ENCODE assay signal across 27 cellular contexts in genomic region chr1:31244326-31244725, GRCh38. TPM values are rescaled to one million over a fixed set of nuclear protein-coding genes. Genes with fewer than 3 reads are reported as not detected.
DNase-seq lines count a peak whose midpoint lies in the region; ATAC-seq and TF ChIP-seq lines count a peak whose summit lies in the region.
"Had no signal": no experiment of that assay in that cellular context is flagged by ENCODE, and none has a peak within 500 bp of the region (broad histone marks: within the 10 kb centered on the region; RNA-seq: fewer than 3 reads in every experiment).

No MANE protein-coding gene starts in this region.

- H2AFZ ChIP-seq in mammary epithelial cell (ENCODE audit: low read depth, low read length): no peak overlapping the region

- no peak for ATAC-seq in aorta (ENCODE audit: low FRiP score)
- no peak for ATAC-seq in activated CD8-positive, alpha-beta memory T cell treated with anti-CD3 and anti-CD28 coated beads, Interleukin-2, amount 10 ng/mL, durations not matched to agents 7 days and 5 days
- ATAC-seq: left lung, sciatic nerve, T-helper 17 cell had no signal

- BruUV-seq in MCF 10A (replicated peaks; lab: Mats Ljungman, UMichigan) (no TSS peak), mammary epithelial cell (replicated peaks; lab: Mats Ljungman, UMichigan) (no TSS peak)

- dilution Hi-C loops in mammary epithelial cell (cut with HindIII; ENCODE audit: low sequenced_read_pairs): no loop called here

- no peaks in the 10 kb centered on the region for H3K36me3 Mint-ChIP-seq in MCF 10A (ENCODE audit: insufficient read depth, unreplicated experiment)
- peaks cover 3% of the 10 kb centered on the region for H3K36me3 Mint-ChIP-seq in activated CD8-positive, alpha-beta memory T cell treated with anti-CD3 and anti-CD28 coated beads, Interleukin-2, amount 10 ng/mL, durations not matched to agents 7 days and 5 days

- H3K27ac ChIP-seq in breast epithelium (no peak overlapping the region), mammary epithelial cell (ENCODE audit: insufficient read depth, low read depth, low read length) (no peak overlapping the region), aorta (ENCODE audit: low read depth in 1 of 2, low read length in 2 of 2) (no peak overlapping the region), sigmoid colon (no peak overlapping the region)
- H3K27ac ChIP-seq: 22Rv1, epithelial cell of prostate, left lung, Peyer's patch, SK-N-MC, stomach, tibial nerve had no signal

- H3K9me3 ChIP-seq in breast epithelium (no peaks in the 10 kb centered on the region), mammary epithelial cell (replicated peaks; ENCODE audit: insufficient read depth, low read length) (no peaks in the 10 kb centered on the region), aorta (ENCODE audit: control insufficient read depth, low read length) (no peaks in the 10 kb centered on the region), sigmoid colon (no peaks in the 10 kb centered on the region)
- H3K9me3 ChIP-seq: left lung, Peyer's patch, stomach, tibial nerve had no signal

- no peaks in the 10 kb centered on the region for H4K20me1 ChIP-seq in mammary epithelial cell (ENCODE audit: insufficient read depth, low read length)

- intact Hi-C loops in MCF 10A (cut with micrococcal nuclease) (no loop called here), breast epithelium (cut with DNase I; ENCODE audit: low total_unique reads) (no loop called here), mammary epithelial cell (cut with micrococcal nuclease) (no loop called here), aorta (cut with DNase I) (no loop called here), sigmoid colon (cut with DNase I) (no loop called here)

- TF ChIP-seq CTCF in MCF 10A (IDR thresholded peaks at IDR 0.05; ENCODE audit: unreplicated experiment) (no peak), breast epithelium (IDR thresholded peaks at IDR 0.05) (no peak), mammary epithelial cell (conservative IDR thresholded peaks at IDR 0.05 in 1 of 2, IDR thresholded peaks at IDR 0.05 in 1 of 2; ENCODE audit: extremely low read depth in 1 of 2, insufficient read depth in 1 of 2, low read depth in 1 of 2, low read length in 2 of 2) (no peak), sigmoid colon (IDR thresholded peaks at IDR 0.05) (no peak)

- in situ Hi-C loops in mammary epithelial cell (cut with MboI; ENCODE audit: low sequenced_read_pairs in 2 of 2): no loop called here

- no peaks in the 10 kb centered on the region for H3K79me2 ChIP-seq in mammary epithelial cell (ENCODE audit: insufficient read depth, low read length)

- no peak overlapping the region for H3K9ac ChIP-seq in mammary epithelial cell (ENCODE audit: insufficient read depth, low read length)

- H3K4me1 ChIP-seq in breast epithelium (no peaks in the 10 kb centered on the region), mammary epithelial cell (ENCODE audit: insufficient read depth, low read length) (peaks cover 4% of the 10 kb centered on the region), aorta (ENCODE audit: control insufficient read depth in 1 of 2, insufficient read depth in 2 of 2, low read length in 2 of 2) (no peaks in the 10 kb centered on the region), sigmoid colon (peaks cover 0 to 8% (median 6%) of the 10 kb centered on the region in 4 donors)

- no peak overlapping the region for H3K4me2 ChIP-seq in mammary epithelial cell (ENCODE audit: insufficient read depth, low read depth, low read length)

- POLR2A ChIA-PET in MCF 10A (lab: Yijun Ruan, JAX): interaction anchor here (0.6 kb wide), 2 partner anchors 24 to 26 kb away, joined by 3 read pairs; no protein-coding TSS in a partner anchor

- no peak overlapping the region for H3K27ac Mint-ChIP-seq in MCF 10A (ENCODE audit: low read depth, unreplicated experiment)
- no peak overlapping the region for H3K27ac Mint-ChIP-seq in activated CD8-positive, alpha-beta memory T cell treated with anti-CD3 and anti-CD28 coated beads, Interleukin-2, amount 10 ng/mL, durations not matched to agents 7 days and 5 days
- H3K27ac Mint-ChIP-seq: activated naive CD4-positive, alpha-beta T cell treated with anti-CD3 and anti-CD28 coated beads for 36 hours; nephron; T-helper 17 cell had no signal

- H3K36me3 ChIP-seq in breast epithelium: no peaks in the 10 kb centered on the region
- no peaks in the 10 kb centered on the region for H3K36me3 ChIP-seq in mammary epithelial cell (ENCODE audit: insufficient read depth, low read length)
- no peaks in the 10 kb centered on the region for H3K36me3 ChIP-seq in aorta (ENCODE audit: control insufficient read depth in 1 of 2, insufficient read depth in 2 of 2, low read length in 1 of 2)
- no peaks in the 10 kb centered on the region for H3K36me3 ChIP-seq in sigmoid colon
- H3K36me3 ChIP-seq: left lung, Peyer's patch, stomach, tibial nerve had no signal

- CTCF ChIA-PET in MCF 10A (lab: Yijun Ruan, JAX): interaction anchor here (0.8 to 1.0 kb wide), 2 partner anchors 60 to 86 kb away, joined by 3 read pairs; no protein-coding TSS in a partner anchor
- CTCF ChIA-PET in mammary epithelial cell (lab: Charles Lee; ENCODE audit: low non-redundant PET): no interaction called here
- CTCF ChIA-PET in activated CD8-positive, alpha-beta memory T cell treated with anti-CD3 and anti-CD28 coated beads, Interleukin-2, amount 10 ng/mL, durations not matched to agents 7 days and 5 days (lab: Charles Lee): no interaction called here

- no peak overlapping the region for H3K4me3 ChIP-seq in breast epithelium
- H3K4me3 ChIP-seq in mammary epithelial cell (replicated peaks in 1 of 3; ENCODE audit: insufficient read depth in 1 of 3, low read depth in 2 of 3, low read length in 3 of 3): no peak overlapping the region
- no peak overlapping the region for H3K4me3 ChIP-seq in aorta (ENCODE audit: low read length in 2 of 2)
- H3K4me3 ChIP-seq in sigmoid colon: no peak overlapping the region
- H3K4me3 ChIP-seq: left lung, Peyer's patch, SK-N-MC, stomach, tibial nerve had no signal

- no peaks in the 10 kb centered on the region for H3K9me3 Mint-ChIP-seq in MCF 10A (ENCODE audit: unreplicated experiment)
- H3K9me3 Mint-ChIP-seq in activated CD8-positive, alpha-beta memory T cell treated with anti-CD3 and anti-CD28 coated beads, Interleukin-2, amount 10 ng/mL, durations not matched to agents 7 days and 5 days (ENCODE audit: low read depth): no peaks in the 10 kb centered on the region
- H3K9me3 Mint-ChIP-seq: activated naive CD4-positive, alpha-beta T cell treated with anti-CD3 and anti-CD28 coated beads for 36 hours; central memory CD8-positive, alpha-beta T cell; nephron had no signal

- no peak for TF ChIP-seq EP300 in sigmoid colon (IDR thresholded peaks at IDR 0.05)

- H3K4me3 Mint-ChIP-seq in MCF 10A (ENCODE audit: unreplicated experiment): no peak overlapping the region
- no peak overlapping the region for H3K4me3 Mint-ChIP-seq in activated CD8-positive, alpha-beta memory T cell treated with anti-CD3 and anti-CD28 coated beads, Interleukin-2, amount 10 ng/mL, durations not matched to agents 7 days and 5 days
- H3K4me3 Mint-ChIP-seq: activated naive CD4-positive, alpha-beta T cell treated with anti-CD3 and anti-CD28 coated beads for 36 hours; central memory CD8-positive, alpha-beta T cell; nephron; T-helper 17 cell had no signal

- H3K4me1 Mint-ChIP-seq in MCF 10A (ENCODE audit: insufficient read depth, unreplicated experiment): peaks cover 7% of the 10 kb centered on the region
- H3K4me1 Mint-ChIP-seq in activated CD8-positive, alpha-beta memory T cell treated with anti-CD3 and anti-CD28 coated beads, Interleukin-2, amount 10 ng/mL, durations not matched to agents 7 days and 5 days: peaks cover 17% of the 10 kb centered on the region
- H3K4me1 Mint-ChIP-seq: central memory CD8-positive, alpha-beta T cell had no signal

- H3K27me3 ChIP-seq in breast epithelium: peaks cover 3 to 12% of the 10 kb centered on the region in 2 donors
- H3K27me3 ChIP-seq in mammary epithelial cell (ENCODE audit: insufficient read depth, low read length): peaks cover 8% of the 10 kb centered on the region
- H3K27me3 ChIP-seq in aorta (ENCODE audit: control insufficient read depth in 1 of 2, insufficient read depth in 2 of 2, low read length in 1 of 2): no peaks in the 10 kb centered on the region
- H3K27me3 ChIP-seq in sigmoid colon: peaks cover 7 to 20% (median 16%) of the 10 kb centered on the region in 3 donors

- DNase-seq in MCF 10A (ENCODE audit: unreplicated experiment) (peak; percentile 24), breast epithelium (ENCODE audit: low spot score in 2 of 2) (no peak), mammary epithelial cell (peak; percentile 20), kidney tubule cell (ENCODE audit: low spot score) (peak; percentile 30), aorta (no peak), inferior parietal cortex (ENCODE audit: extremely low spot score) (no peak), sigmoid colon (no peak)
- DNase-seq in activated CD8-positive, alpha-beta memory T cell treated with anti-CD3 and anti-CD28 coated beads, Interleukin-2, amount 10 ng/mL, durations not matched to agents 7 days and 5 days: no peak
- DNase-seq: activated naive CD4-positive, alpha-beta T cell treated with anti-CD3 and anti-CD28 coated beads for 36 hours; AML-193; Kasumi-1; left lung; NCI-H1048; NCI-H187 treated with DMSO at 0.1 percent for 48 hours; NCI-H526 treated with DMSO at 0.1 percent for 48 hours; Peyer's patch; posterior cingulate gyrus; stomach; T-helper 17 cell had no signal

- WGBS in mammary epithelial cell (ENCODE audit: low coverage, missing lambda C conversion rate): 77% methylated on average over 4 of the region's 4 CpGs
- WGBS in aorta, 2 donors: 69% methylated on average over 4 of the region's 4 CpGs
- 77 to 90% methylated on average over 4 of the region's 4 CpGs for WGBS in sigmoid colon, 2 donors

- TF ChIP-seq POLR2A in breast epithelium (IDR thresholded peaks at IDR 0.05): no peak
- TF ChIP-seq POLR2A in sigmoid colon (IDR thresholded peaks at IDR 0.05): no peak

- H3K27me3 Mint-ChIP-seq in MCF 10A (ENCODE audit: insufficient read depth, unreplicated experiment): peaks cover 20% of the 10 kb centered on the region
- peaks cover 10% of the 10 kb centered on the region for H3K27me3 Mint-ChIP-seq in activated CD8-positive, alpha-beta memory T cell treated with anti-CD3 and anti-CD28 coated beads, Interleukin-2, amount 10 ng/mL, durations not matched to agents 7 days and 5 days

RNA-seq across cellular contexts. Expression of gene NKAIN1, which starts 4.6 kb away (rescaled TPM):
- 0.12 TPM in 1 of 2 replicates, not detected in the other for total RNA-seq in MCF 10A (2022)
- total RNA-seq in breast epithelium: 1 to 10 TPM in 1 of 3 donors, under 1 TPM in 1, not detected in 1; 0.16 to 2.0 TPM
- total RNA-seq in mammary epithelial cell: under 1 TPM in 1 of 2 donors, not detected in 1; under 0.01 TPM
- polyA plus RNA-seq in mammary epithelial cell: 0.12 TPM
- polyA minus RNA-seq in mammary epithelial cell: not detected
- under 1 TPM in 1 of 2 donors, not detected in 1; 0.30 TPM for total RNA-seq in aorta
- polyA plus RNA-seq in aorta: not detected
- under 1 TPM; 0.26 to 0.79 TPM for total RNA-seq in activated CD8-positive, alpha-beta memory T cell treated with anti-CD3 and anti-CD28 coated beads, Interleukin-2, amount 10 ng/mL, durations not matched to agents 7 days and 5 days
- total RNA-seq in sigmoid colon: 1 to 10 TPM in 1 of 4 donors, under 1 TPM in 2, not detected in 1; 0.28 to 1.4 (median 0.33) TPM
- polyA plus RNA-seq in sigmoid colon: under 1 TPM in 1 of 3 donors, not detected in 2; 0.36 TPM
- total RNA-seq: activated naive CD4-positive, alpha-beta T cell treated with anti-CD3 and anti-CD28 coated beads for 36 hours; fibroblast of villous mesenchyme; left lung; Peyer's patch; stomach; T-helper 17 cell; tibial nerve had no signal

RNA-seq across cellular contexts. Expression of gene SNRNP40, which starts 52.3 kb away (rescaled TPM):
- total RNA-seq in MCF 10A (2022) (65.4 and 72.8 TPM in 2 replicates), breast epithelium (10 to 100 TPM; 40.2 to 73.4 (median 66.6) TPM), mammary epithelial cell (10 to 100 TPM; 50.9 to 69.8 TPM), aorta (10 to 100 TPM; 31.2 to 32.8 TPM), sigmoid colon (10 to 100 TPM; 19.4 to 36.4 (median 30.3) TPM)
- polyA plus RNA-seq in mammary epithelial cell (60.2 TPM), aorta (10 to 100 TPM; 19.8 to 21.2 TPM), sigmoid colon (10 to 100 TPM; 21.0 to 36.2 (median 23.4) TPM)
- polyA minus RNA-seq in mammary epithelial cell: 77.9 TPM
- total RNA-seq in activated CD8-positive, alpha-beta memory T cell treated with anti-CD3 and anti-CD28 coated beads, Interleukin-2, amount 10 ng/mL, durations not matched to agents 7 days and 5 days: 100 to 1,000 TPM in 1 of 2 experiments, 10 to 100 TPM in 1; 98.6 to 112 TPM

RNA-seq across cellular contexts. Expression of gene ZCCHC17, which starts 52.5 kb away (rescaled TPM):
- total RNA-seq in MCF 10A (2022) (29.3 and 40.0 TPM in 2 replicates), breast epithelium (10 to 100 TPM; 24.6 to 42.9 (median 29.6) TPM), mammary epithelial cell (10 to 100 TPM; 47.5 to 49.7 TPM), aorta (10 to 100 TPM; 17.7 to 21.3 TPM), sigmoid colon (10 to 100 TPM; 23.3 to 33.2 (median 25.7) TPM)
- polyA plus RNA-seq in mammary epithelial cell (65.7 TPM), aorta (10 to 100 TPM; 29.7 to 31.7 TPM), sigmoid colon (10 to 100 TPM; 29.9 to 35.4 (median 31.7) TPM)
- 39.7 TPM for polyA minus RNA-seq in mammary epithelial cell
- 10 to 100 TPM; 23.7 to 24.0 TPM for total RNA-seq in activated CD8-positive, alpha-beta memory T cell treated with anti-CD3 and anti-CD28 coated beads, Interleukin-2, amount 10 ng/mL, durations not matched to agents 7 days and 5 days

Comparison
In these comparisons a context has a peak if more than half of its experiments do, and no peak if none do; other contexts are left out.
1. DNase-seq: peak in MCF 10A (single experiment), mammary epithelial cell (single experiment) and kidney tubule cell (single experiment); none in breast epithelium (0 of 2), aorta (0 of 2), activated CD8-positive, alpha-beta memory T cell treated with anti-CD3 and anti-CD28 coated beads, Interleukin-2, amount 10 ng/mL, durations not matched to agents 7 days and 5 days (single experiment), inferior parietal cortex (single experiment) and sigmoid colon (single experiment).